ENCODE assay signal across 31 cellular contexts in genomic region chr10:88232978-88233537, GRCh38.
DNase-seq lines count a peak whose midpoint lies in the region; ATAC-seq and TF ChIP-seq lines count a peak whose summit lies in the region.
"Had no signal": no experiment of that assay in that cellular context is flagged by ENCODE, and none has a peak within 500 bp of the region (broad histone marks: within the 10 kb centered on the region; RNA-seq: fewer than 3 reads in every experiment).

No MANE protein-coding gene starts in this region.

- no peaks in the 10 kb centered on the region for H3K27me3 ChIP-seq in breast epithelium
- H3K27me3 ChIP-seq in parathyroid adenoma (ENCODE audit: control insufficient read depth, insufficient read depth, low read length): no peaks in the 10 kb centered on the region
- no peaks in the 10 kb centered on the region for H3K27me3 ChIP-seq in vagina
- H3K27me3 ChIP-seq in CD8-positive, alpha-beta memory T cell (ENCODE audit: insufficient read depth, low read length, poor library complexity, severe bottlenecking): no peaks in the 10 kb centered on the region
- H3K27me3 ChIP-seq: ascending aorta, Peyer's patch, upper lobe of left lung had no signal

- H3K4me1 ChIP-seq in breast epithelium: no peaks in the 10 kb centered on the region
- no peaks in the 10 kb centered on the region for H3K4me1 ChIP-seq in parathyroid adenoma
- peaks cover 20% of the 10 kb centered on the region for H3K4me1 ChIP-seq in vagina
- no peaks in the 10 kb centered on the region for H3K4me1 ChIP-seq in CD8-positive, alpha-beta memory T cell (ENCODE audit: insufficient read depth, low read length)
- H3K4me1 ChIP-seq: foreskin keratinocyte had no signal

- TF ChIP-seq POLR2A in breast epithelium (IDR thresholded peaks at IDR 0.05) (no peak), vagina (IDR thresholded peaks at IDR 0.05) (no peak)

- H3K4me3 ChIP-seq in breast epithelium: no peak overlapping the region
- no peak overlapping the region for H3K4me3 ChIP-seq in parathyroid adenoma (ENCODE audit: low read depth, low read length)
- H3K4me3 ChIP-seq in vagina: no peak overlapping the region
- no peak overlapping the region for H3K4me3 ChIP-seq in CD8-positive, alpha-beta memory T cell (ENCODE audit: low read length)
- H3K4me3 ChIP-seq: ascending aorta, Peyer's patch, upper lobe of left lung had no signal

- no peak for DNase-seq in breast epithelium (ENCODE audit: low spot score in 2 of 2)
- DNase-seq in MCF 10A (ENCODE audit: unreplicated experiment): no peak
- peak; percentile 38 for DNase-seq in left ventricle myocardium superior
- no peak for DNase-seq in vagina (ENCODE audit: extremely low spot score in 2 of 2)
- no peak for DNase-seq in AG20443 (ENCODE audit: low spot score)
- DNase-seq in CD8-positive, alpha-beta memory T cell: no peak
- no peak for DNase-seq in NCI-H524 treated with DMSO at 0.1 percent for 48 hours (lab: John Stamatoyannopoulos, UW)
- DNase-seq: 8988T; activated CD4-positive, alpha-beta T cell treated with anti-CD3 and anti-CD28 coated beads, Interleukin-2, amount 10 ng/mL, durations not matched to agents 24 days and 14 days; activated gamma-delta T cell; activated T-cell treated with anti-CD3 and anti-CD28 coated beads, Interleukin-2, amount 50 U/mL, for 1 hour; caudate nucleus; DMS79; foreskin keratinocyte; GF-D8; hippocampal formation; Karpas-422; NCI-H1417 treated with DMSO at 0.1 percent for 48 hours; NCI-H2081; nephron progenitor cell; SIG-M5; stimulated activated CD4-positive, alpha-beta T cell treated with anti-CD3 and anti-CD28 coated beads, Interleukin-15, amount 100 ng/mL, for 24 hours; T1000 had no signal

- H3K36me3 Mint-ChIP-seq in MCF 10A (ENCODE audit: insufficient read depth, unreplicated experiment): peaks cover 6% of the 10 kb centered on the region
- peaks cover 0 to 6% (median 0%) of the 10 kb centered on the region in 3 donors for H3K36me3 Mint-ChIP-seq in CD8-positive, alpha-beta memory T cell
- H3K36me3 Mint-ChIP-seq: CD14-positive monocyte; stimulated activated effector memory CD8-positive, alpha-beta T cell treated with anti-CD3 and anti-CD28 coated beads, Interleukin-12 subunit alpha, Interleukin-12 subunit beta, amount 100 ng/mL, for 72 hours had no signal

- no peak overlapping the region for H3K27ac Mint-ChIP-seq in MCF 10A (ENCODE audit: low read depth, unreplicated experiment)
- H3K27ac Mint-ChIP-seq in CD8-positive, alpha-beta memory T cell: no peak overlapping the region
- H3K27ac Mint-ChIP-seq: activated CD4-positive, alpha-beta T cell treated with anti-CD3 and anti-CD28 coated beads, Interleukin-2, amount 10 ng/mL, durations not matched to agents 24 days and 14 days; progenitor cell of endocrine pancreas; stimulated activated effector memory CD8-positive, alpha-beta T cell treated with anti-CD3 and anti-CD28 coated beads, Interleukin-12 subunit alpha, Interleukin-12 subunit beta, amount 100 ng/mL, for 72 hours had no signal

- no peaks in the 10 kb centered on the region for H3K79me2 ChIP-seq in parathyroid adenoma

- intact Hi-C loops in breast epithelium (cut with DNase I; ENCODE audit: low total_unique reads) (no loop called here), MCF 10A (cut with micrococcal nuclease) (no loop called here), left ventricle myocardium superior (cut with micrococcal nuclease) (no loop called here), vagina (cut with DNase I) (no loop called here)

- no peak overlapping the region for H2AFZ ChIP-seq in parathyroid adenoma

- H3K9me3 Mint-ChIP-seq in MCF 10A (ENCODE audit: unreplicated experiment): no peaks in the 10 kb centered on the region
- H3K9me3 Mint-ChIP-seq in CD8-positive, alpha-beta memory T cell: peaks cover 0 to 4% (median 2%) of the 10 kb centered on the region in 5 donors
- H3K9me3 Mint-ChIP-seq: stimulated activated effector memory CD8-positive, alpha-beta T cell treated with anti-CD3 and anti-CD28 coated beads, Interleukin-12 subunit alpha, Interleukin-12 subunit beta, amount 100 ng/mL, for 72 hours had no signal

- BruUV-seq in MCF 10A (replicated peaks; lab: Mats Ljungman, UMichigan): no TSS peak

- H3K27ac ChIP-seq in breast epithelium (peak overlapping the region; percentile 35 to 80), parathyroid adenoma (peak overlapping the region; percentile 15), vagina (peak overlapping the region; percentile 39)
- H3K27ac ChIP-seq in CD8-positive, alpha-beta memory T cell (ENCODE audit: low read depth, low read length): no peak overlapping the region
- H3K27ac ChIP-seq: foreskin keratinocyte, Peyer's patch, upper lobe of left lung had no signal

- ATAC-seq in left ventricle myocardium superior: peak; percentile 29
- ATAC-seq: esophagus mucosa; foreskin keratinocyte; stimulated activated effector memory CD8-positive, alpha-beta T cell treated with anti-CD3 and anti-CD28 coated beads, Interleukin-12 subunit alpha, Interleukin-12 subunit beta, amount 100 ng/mL, for 72 hours had no signal

- CTCF ChIA-PET in MCF 10A (lab: Yijun Ruan, JAX): no interaction called here
- CTCF ChIA-PET in CD8-positive, alpha-beta memory T cell (lab: Charles Lee): no interaction called here

- H3K36me3 ChIP-seq in breast epithelium (no peaks in the 10 kb centered on the region), parathyroid adenoma (ENCODE audit: control insufficient read depth, insufficient read depth, low read length) (no peaks in the 10 kb centered on the region), vagina (no peaks in the 10 kb centered on the region)
- no peaks in the 10 kb centered on the region for H3K36me3 ChIP-seq in CD8-positive, alpha-beta memory T cell (ENCODE audit: insufficient read depth, low read length)
- H3K36me3 ChIP-seq: ascending aorta, Peyer's patch, upper lobe of left lung had no signal

- POLR2A ChIA-PET in MCF 10A (lab: Yijun Ruan, JAX): no interaction called here
- POLR2A ChIA-PET in CD8-positive, alpha-beta memory T cell (lab: Charles Lee): no interaction called here

- no peak overlapping the region for H3K4me2 ChIP-seq in parathyroid adenoma (ENCODE audit: low read length)

- H3K4me3 Mint-ChIP-seq in MCF 10A (ENCODE audit: unreplicated experiment): no peak overlapping the region
- H3K4me3 Mint-ChIP-seq in CD8-positive, alpha-beta memory T cell: no peak overlapping the region
- H3K4me3 Mint-ChIP-seq: activated CD4-positive, alpha-beta T cell treated with anti-CD3 and anti-CD28 coated beads, Interleukin-2, amount 10 ng/mL, durations not matched to agents 24 days and 14 days; CD14-positive monocyte; nephron progenitor cell; stimulated activated effector memory CD8-positive, alpha-beta T cell treated with anti-CD3 and anti-CD28 coated beads, Interleukin-12 subunit alpha, Interleukin-12 subunit beta, amount 100 ng/mL, for 72 hours had no signal

- H3K4me1 Mint-ChIP-seq in MCF 10A (ENCODE audit: insufficient read depth, unreplicated experiment): peaks cover 4% of the 10 kb centered on the region
- no peaks in the 10 kb centered on the region for H3K4me1 Mint-ChIP-seq in CD8-positive, alpha-beta memory T cell

- no peaks in the 10 kb centered on the region for H3K27me3 Mint-ChIP-seq in MCF 10A (ENCODE audit: insufficient read depth, unreplicated experiment)
- peaks cover 2 to 3% of the 10 kb centered on the region in 2 donors for H3K27me3 Mint-ChIP-seq in CD8-positive, alpha-beta memory T cell

- no peaks in the 10 kb centered on the region for H3K9me3 ChIP-seq in breast epithelium
- H3K9me3 ChIP-seq in parathyroid adenoma (ENCODE audit: control insufficient read depth, low read length): peaks cover 2% of the 10 kb centered on the region
- H3K9me3 ChIP-seq in vagina: no peaks in the 10 kb centered on the region
- no peaks in the 10 kb centered on the region for H3K9me3 ChIP-seq in CD8-positive, alpha-beta memory T cell (ENCODE audit: low read length)
- H3K9me3 ChIP-seq: ascending aorta, Peyer's patch, upper lobe of left lung had no signal

- H3K9ac ChIP-seq in parathyroid adenoma: no peak overlapping the region

- TF ChIP-seq CTCF in breast epithelium (IDR thresholded peaks at IDR 0.05) (no peak), MCF 10A (IDR thresholded peaks at IDR 0.05; ENCODE audit: unreplicated experiment) (no peak), parathyroid adenoma (IDR thresholded peaks at IDR 0.05) (no peak), vagina (IDR thresholded peaks at IDR 0.05) (no peak)
